In genomic region chr6:43668151-43669028, GRCh38 we compare ENCODE assay signal across 8 cellular contexts. TPM values are rescaled to one million over a fixed set of nuclear protein-coding genes. Genes with fewer than 3 reads are reported as not detected.
DNase-seq lines count a peak whose midpoint lies in the region; ATAC-seq lines count a peak whose summit lies in the region.

No MANE protein-coding gene starts in this region.

- H3K27me3 ChIP-seq in muscle layer of colon (ENCODE audit: control insufficient read depth in 1 of 2, insufficient read depth in 2 of 2, low read length in 2 of 2): no peaks in the 10 kb centered on the region

- peaks cover 41% of the 10 kb centered on the region for H3K4me1 Mint-ChIP-seq in activated CD4-positive, alpha-beta memory T cell treated with anti-CD3 and anti-CD28 coated beads, Interleukin-2, amount 10 ng/mL, durations not matched to agents 7 days and 5 days

- CTCF ChIA-PET in activated CD4-positive, alpha-beta memory T cell treated with anti-CD3 and anti-CD28 coated beads, Interleukin-2, amount 10 ng/mL, durations not matched to agents 7 days and 5 days (lab: Charles Lee): interaction anchor here (0.8 to 3.7 kb wide), 19 partner anchors 9 to 410 kb away, joined by 3 to 22 read pairs (median 4); partner anchors contain the start of genes GTPBP2, MRPS18A and VEGFA

- peaks cover 32% of the 10 kb centered on the region for H3K4me1 ChIP-seq in muscle layer of colon (ENCODE audit: insufficient read depth, low read length)

- no peaks in the 10 kb centered on the region for H3K9me3 Mint-ChIP-seq in activated CD4-positive, alpha-beta memory T cell treated with anti-CD3 and anti-CD28 coated beads, Interleukin-2, amount 10 ng/mL, durations not matched to agents 7 days and 5 days

- peak; percentile 49 for ATAC-seq in HG02798 (IDR thresholded peaks at IDR 0.05; ENCODE audit: poor library complexity, unreplicated experiment)
- no peak for ATAC-seq in HG03045 (IDR thresholded peaks at IDR 0.05; ENCODE audit: unreplicated experiment)

- H3K4me3 Mint-ChIP-seq in activated CD4-positive, alpha-beta memory T cell treated with anti-CD3 and anti-CD28 coated beads, Interleukin-2, amount 10 ng/mL, durations not matched to agents 7 days and 5 days: no peak overlapping the region

- no peak overlapping the region for H3K4me3 ChIP-seq in muscle layer of colon (ENCODE audit: low read depth in 1 of 2, low read length in 2 of 2)

- peaks cover 7% of the 10 kb centered on the region for H3K27me3 Mint-ChIP-seq in activated CD4-positive, alpha-beta memory T cell treated with anti-CD3 and anti-CD28 coated beads, Interleukin-2, amount 10 ng/mL, durations not matched to agents 7 days and 5 days

- peak overlapping the region; percentile 65 for H3K27ac ChIP-seq in epithelial cell of prostate
- H3K27ac ChIP-seq in muscle layer of colon (ENCODE audit: low read depth, low read length): peak overlapping the region; percentile 35
- no peak overlapping the region for H3K27ac ChIP-seq in substantia nigra (ENCODE audit: low read depth, low read length, poor library complexity, severe bottlenecking)

- POLR2A ChIA-PET in activated CD4-positive, alpha-beta memory T cell treated with anti-CD3 and anti-CD28 coated beads, Interleukin-2, amount 10 ng/mL, durations not matched to agents 7 days and 5 days (lab: Charles Lee): interaction anchor here (1.1 to 2.2 kb wide), 4 partner anchors 12 to 39 kb away, joined by 3 to 9 read pairs (median 4); partner anchors contain the start of gene GTPBP2

- DNase-seq in EH (ENCODE audit: low read depth) (peak; percentile 62), NCI-H460 (ENCODE audit: extremely low read depth, low read depth) (peak; percentile 33), epithelial cell of prostate (ENCODE audit: low read depth, low spot score) (peak; percentile 57), substantia nigra (lab: John Stamatoyannopoulos, UW) (peak in 28 of 49 donors; percentile 4 to 64 (median 26))
- peak; percentile 53 for DNase-seq in activated CD4-positive, alpha-beta memory T cell treated with anti-CD3 and anti-CD28 coated beads, Interleukin-2, amount 10 ng/mL, durations not matched to agents 7 days and 5 days

- H3K36me3 ChIP-seq in muscle layer of colon (ENCODE audit: insufficient read depth, low read length): peaks cover 22% of the 10 kb centered on the region

- H3K27ac Mint-ChIP-seq in activated CD4-positive, alpha-beta memory T cell treated with anti-CD3 and anti-CD28 coated beads, Interleukin-2, amount 10 ng/mL, durations not matched to agents 7 days and 5 days: peak overlapping the region; percentile 49

- H3K36me3 Mint-ChIP-seq in activated CD4-positive, alpha-beta memory T cell treated with anti-CD3 and anti-CD28 coated beads, Interleukin-2, amount 10 ng/mL, durations not matched to agents 7 days and 5 days (ENCODE audit: low read depth): peaks cover 22% of the 10 kb centered on the region

- no peak overlapping the region for H3K9ac ChIP-seq in muscle layer of colon (ENCODE audit: low read length)

- H3K9me3 ChIP-seq in muscle layer of colon (ENCODE audit: low read length): no peaks in the 10 kb centered on the region

RNA-seq across cellular contexts. Expression of gene MRPS18A, which starts 19.2 kb away (rescaled TPM):
- total RNA-seq in NCI-H460 (2014; rRNA removed; shearing (Covaris generic)): 54.1 and 66.0 TPM in 2 replicates
- 39.3 and 42.8 TPM in 2 replicates for polyA plus RNA-seq in NCI-H460 (2014; cell fraction: nucleus; rRNA removed)
- 10 to 100 TPM; 38.5 to 40.5 TPM for total RNA-seq in activated CD4-positive, alpha-beta memory T cell treated with anti-CD3 and anti-CD28 coated beads, Interleukin-2, amount 10 ng/mL, durations not matched to agents 7 days and 5 days

RNA-seq across cellular contexts. Expression of gene RSPH9, which starts 23.6 kb away (rescaled TPM):
- total RNA-seq in NCI-H460 (2014; rRNA removed; shearing (Covaris generic)): 0.42 and 0.61 TPM in 2 replicates
- not detected in 2 replicates for polyA plus RNA-seq in NCI-H460 (2014; cell fraction: nucleus; rRNA removed)
- total RNA-seq in activated CD4-positive, alpha-beta memory T cell treated with anti-CD3 and anti-CD28 coated beads, Interleukin-2, amount 10 ng/mL, durations not matched to agents 7 days and 5 days: not detected

RNA-seq across cellular contexts. Expression of gene MAD2L1BP, which starts 32.8 kb away (rescaled TPM):
- total RNA-seq in NCI-H460 (2014; rRNA removed; shearing (Covaris generic)): 23.9 and 24.1 TPM in 2 replicates
- polyA plus RNA-seq in NCI-H460 (2014; cell fraction: nucleus; rRNA removed): 17.0 and 38.5 TPM in 2 replicates
- total RNA-seq in activated CD4-positive, alpha-beta memory T cell treated with anti-CD3 and anti-CD28 coated beads, Interleukin-2, amount 10 ng/mL, durations not matched to agents 7 days and 5 days: 10 to 100 TPM; 40.4 to 41.8 TPM

RNA-seq across cellular contexts. Expression of gene GTPBP2, which starts 39.3 kb away (rescaled TPM):
- 121 and 144 TPM in 2 replicates for total RNA-seq in NCI-H460 (2014; rRNA removed; shearing (Covaris generic))
- 209 and 239 TPM in 2 replicates for polyA plus RNA-seq in NCI-H460 (2014; cell fraction: nucleus; rRNA removed)
- total RNA-seq in activated CD4-positive, alpha-beta memory T cell treated with anti-CD3 and anti-CD28 coated beads, Interleukin-2, amount 10 ng/mL, durations not matched to agents 7 days and 5 days: 100 to 1,000 TPM; 107 to 112 TPM
